In genomic region chr16:4574919-4575705, GRCh38 we compare ENCODE assay signal across 1 cellular context.
TF ChIP-seq lines count a peak whose summit lies in the region.

No MANE protein-coding gene starts in this region.

TF ChIP-seq in K562, 482 proteins besides CTCF, POLR2A, EP300 and RAD21:
- TF ChIP-seq PKNOX1 (IDR thresholded peaks at IDR 0.05) (no peak), RB1 (IDR thresholded peaks at IDR 0.05; ENCODE audit: low read depth) (no peak), ZNF780A (CRISPR knock-in tag; IDR thresholded peaks at IDR 0.05) (no peak), ZBTB26 (CRISPR knock-in tag; IDR thresholded peaks at IDR 0.05) (no peak), ZBTB17 (CRISPR knock-in tag; IDR thresholded peaks at IDR 0.05) (no peak), CREM (IDR thresholded peaks at IDR 0.05; ENCODE audit: low read depth) (no peak)
- TF ChIP-seq, protein P1, sequence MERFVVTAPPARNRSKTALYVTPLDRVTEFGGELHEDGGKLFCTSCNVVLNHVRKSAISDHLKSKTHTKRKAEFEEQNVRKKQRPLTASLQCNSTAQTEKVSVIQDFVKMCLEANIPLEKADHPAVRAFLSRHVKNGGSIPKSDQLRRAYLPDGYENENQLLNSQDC (CRISPR knock-in tag; IDR thresholded peaks at IDR 0.05) = no peak
